ENCODE assay signal across 1 cellular context in the genomic region with DNA sequence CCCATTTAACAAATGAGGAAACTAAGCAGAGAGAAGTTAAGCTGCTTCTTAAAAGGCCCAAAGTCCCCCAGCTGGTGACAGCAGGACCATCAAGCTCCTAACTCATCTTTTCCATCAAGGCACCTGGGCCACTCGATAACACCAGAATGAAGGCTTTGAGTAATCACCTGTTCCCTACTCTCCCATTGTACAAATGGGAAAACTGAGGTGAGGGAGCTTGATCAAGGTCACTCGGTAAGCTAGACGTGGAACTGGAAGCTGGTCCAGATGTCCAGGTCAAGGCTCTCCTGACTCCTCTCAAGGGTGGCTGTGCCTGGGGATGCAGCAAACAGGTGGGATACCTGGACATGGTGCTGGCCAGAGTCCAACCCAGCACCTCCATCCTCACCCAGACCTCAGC.
TF ChIP-seq lines count a peak whose summit lies in the region.

No MANE protein-coding gene starts in this region.

TF ChIP-seq in K562, 482 proteins besides CTCF, POLR2A, EP300 and RAD21:
- no peak for TF ChIP-seq ZNF232 (CRISPR knock-in tag; IDR thresholded peaks at IDR 0.05)
- no peak for TF ChIP-seq SMAD4 (CRISPR knock-in tag; conservative IDR thresholded peaks at IDR 0.05)
- TF ChIP-seq, protein P1, sequence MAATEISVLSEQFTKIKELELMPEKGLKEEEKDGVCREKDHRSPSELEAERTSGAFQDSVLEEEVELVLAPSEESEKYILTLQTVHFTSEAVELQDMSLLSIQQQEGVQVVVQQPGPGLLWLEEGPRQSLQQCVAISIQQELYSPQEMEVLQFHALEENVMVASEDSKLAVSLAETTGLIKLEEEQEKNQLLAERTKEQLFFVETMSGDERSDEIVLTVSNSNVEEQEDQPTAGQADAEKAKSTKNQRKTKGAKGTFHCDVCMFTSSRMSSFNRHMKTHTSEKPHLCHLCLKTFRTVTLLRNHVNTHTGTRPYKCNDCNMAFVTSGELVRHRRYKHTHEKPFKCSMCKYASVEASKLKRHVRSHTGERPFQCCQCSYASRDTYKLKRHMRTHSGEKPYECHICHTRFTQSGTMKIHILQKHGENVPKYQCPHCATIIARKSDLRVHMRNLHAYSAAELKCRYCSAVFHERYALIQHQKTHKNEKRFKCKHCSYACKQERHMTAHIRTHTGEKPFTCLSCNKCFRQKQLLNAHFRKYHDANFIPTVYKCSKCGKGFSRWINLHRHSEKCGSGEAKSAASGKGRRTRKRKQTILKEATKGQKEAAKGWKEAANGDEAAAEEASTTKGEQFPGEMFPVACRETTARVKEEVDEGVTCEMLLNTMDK (IDR thresholded peaks at IDR 0.05; ENCODE audit: borderline replicate concordance, insufficient read depth, low read depth, low read length, poor library complexity, severe bottlenecking) = no peak
- peak; percentile 22 for TF ChIP-seq RBM25 (IDR thresholded peaks at IDR 0.05; ENCODE audit: low read depth, low read length, severe bottlenecking)
- peak; percentile 86 for TF ChIP-seq ESRRA (IDR thresholded peaks at IDR 0.05; ENCODE audit: borderline replicate concordance, low read depth)
- TF ChIP-seq ZNF24 (IDR thresholded peaks at IDR 0.05) = no peak
- peak; percentile 8; the same call in 1 of the 2 replicates for TF ChIP-seq NFIC (IDR thresholded peaks at IDR 0.05)
- 0 out of 2 replicates have a peak, but pooled peaks have one; percentile 12 for TF ChIP-seq ADNP (tag; IDR thresholded peaks at IDR 0.05)
- TF ChIP-seq SMAD3 (CRISPR knock-in tag; conservative IDR thresholded peaks at IDR 0.05) = no peak
- TF ChIP-seq BCOR (IDR thresholded peaks at IDR 0.05) = peak; percentile 28; the same call in 1 of the 2 replicates
- no peak for TF ChIP-seq NCOA6 (IDR thresholded peaks at IDR 0.05)
TF ChIP-seq in K562: peak in this region for 5.
